Comparison of ENCODE assay signal across 17 cellular contexts in the genomic region with DNA sequence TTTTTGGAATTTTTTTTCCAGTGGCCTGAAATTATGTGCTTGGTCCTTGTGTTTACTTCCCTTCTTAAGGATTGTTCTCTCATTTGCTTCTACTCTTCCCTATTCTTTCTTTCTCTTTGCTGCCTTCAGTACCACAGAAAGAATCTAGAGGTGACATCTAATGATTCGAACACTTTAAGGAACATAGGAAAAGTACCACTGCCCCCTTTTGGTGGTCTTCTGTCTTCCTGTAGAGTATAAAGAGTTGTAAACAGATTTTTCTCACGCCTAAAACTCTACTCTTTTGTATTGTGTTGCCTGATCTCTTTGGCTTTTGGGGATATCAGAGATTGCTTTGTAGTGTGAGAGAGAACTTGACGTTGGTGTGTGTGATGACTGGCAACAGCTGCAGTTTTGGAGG. TPM values are rescaled to one million over a fixed set of nuclear protein-coding genes. Genes with fewer than 3 reads are reported as not detected.
DNase-seq lines count a peak whose midpoint lies in the region; ATAC-seq and TF ChIP-seq lines count a peak whose summit lies in the region.
"Had no signal": no experiment of that assay in that cellular context is flagged by ENCODE, and none has a peak within 500 bp of the region (broad histone marks: within the 10 kb centered on the region; RNA-seq: fewer than 3 reads in every experiment).

No MANE protein-coding gene starts in this region.

- no peaks in the 10 kb centered on the region for H3F3A ChIP-seq in GM23248 (ENCODE audit: insufficient read depth)

- in situ Hi-C loops in Panc1 (cut with HindIII; ENCODE audit: low pct_unique_long_range_greater_than_20kb, low sequenced_read_pairs) (no loop called here), GM23248 (cut with MboI) (no loop called here)

- H3K9me3 ChIP-seq in Panc1 (ENCODE audit: control insufficient read depth, insufficient read depth, low read depth, low read length) (peaks cover 4% of the 10 kb centered on the region; the same call in 1 of the 2 replicates), hepatocyte (ENCODE audit: low read depth) (peaks cover 11% of the 10 kb centered on the region), GM23248 (ENCODE audit: low read depth) (no peaks in the 10 kb centered on the region)

- H3K27ac ChIP-seq in Panc1 (ENCODE audit: low read length), result no peak overlapping the region
- no peak overlapping the region for H3K27ac ChIP-seq in hepatocyte
- no peak overlapping the region for H3K27ac ChIP-seq in GM23248
- H3K27ac ChIP-seq: BLaER1 treated with 17β-estradiol and CSF1 and Interleukin-3, amounts not matched to agents 10 nM and 100 nM had no signal

- peak; percentile 11 for DNase-seq in COR-L47 (lab: John Stamatoyannopoulos, UW)
- DNase-seq in HFF-Myc (ENCODE audit: extremely low read depth, low read depth), result no peak
- no peak for DNase-seq in Panc1 (ENCODE audit: low read depth, low spot score)
- no peak for DNase-seq in hepatocyte (ENCODE audit: low spot score)
- no peak for DNase-seq in GM23248
- DNase-seq in left ventricle myocardium superior, result no peak
- DNase-seq in stimulated activated CD4-positive, alpha-beta T cell treated with anti-CD3 and anti-CD28 coated beads, Interleukin-15, amount 100 ng/mL, for 24 hours, result no peak
- DNase-seq: activated CD4-positive, alpha-beta memory T cell treated with anti-CD3 and anti-CD28 coated beads, Interleukin-2, amount 10 ng/mL, durations not matched to agents 7 days and 5 days; islet precursor cell; NCI-H2081 treated with DMSO at 0.1 percent for 48 hours; small intestine; stimulated activated naive CD4-positive, alpha-beta T cell treated with Interleukin-2 at 50 U/mL for 16 hours had no signal

- H3K4me3 ChIP-seq in HFF-Myc (replicated peaks; ENCODE audit: low read depth, low read length) (no peak overlapping the region), Panc1 (ENCODE audit: low read depth in 2 of 2, low read length in 2 of 2) (no peak overlapping the region), hepatocyte (no peak overlapping the region), GM23248 (no peak overlapping the region)
- H3K4me3 ChIP-seq: BLaER1 treated with 17β-estradiol and CSF1 and Interleukin-3, amounts not matched to agents 10 nM and 100 nM had no signal

- H3K36me3 ChIP-seq in Panc1 (ENCODE audit: control insufficient read depth, insufficient read depth, low read length), result no peaks in the 10 kb centered on the region
- no peaks in the 10 kb centered on the region for H3K36me3 ChIP-seq in hepatocyte (replicated peaks; ENCODE audit: insufficient read depth, low read depth)
- no peaks in the 10 kb centered on the region for H3K36me3 ChIP-seq in GM23248 (ENCODE audit: low read depth)
- H3K36me3 ChIP-seq: BLaER1 treated with 17β-estradiol and CSF1 and Interleukin-3, amounts not matched to agents 10 nM and 100 nM had no signal

- WGBS in hepatocyte (ENCODE audit: low lambda C conversion rate, missing lambda C conversion rate), result 57% methylated on average over 3 of the region's 3 CpGs
- 18 to 24% methylated on average over 3 of the region's 3 CpGs for WGBS in GM23248 (ENCODE audit: low coverage in 1 of 2, low lambda C conversion rate in 2 of 2, missing lambda C conversion rate in 2 of 2), 2 experiments

- CTCF ChIA-PET in Panc1 (lab: Charles Lee), result no interaction called here

- no peak overlapping the region for H3K9ac ChIP-seq in GM23248
- H3K9ac ChIP-seq: BLaER1 treated with 17β-estradiol and CSF1 and Interleukin-3, amounts not matched to agents 10 nM and 100 nM had no signal

- H3K4me2 ChIP-seq in hepatocyte, result no peak overlapping the region
- no peak overlapping the region for H3K4me2 ChIP-seq in GM23248 (ENCODE audit: unreplicated experiment)
- H3K4me2 ChIP-seq: BLaER1 treated with 17β-estradiol and CSF1 and Interleukin-3, amounts not matched to agents 10 nM and 100 nM had no signal

- TF ChIP-seq CTCF in HFF-Myc (IDR thresholded peaks at IDR 0.05; ENCODE audit: low read depth, low read length, missing control alignments), result peak; percentile 9
- peak; percentile 14; the same call in 1 of the 2 replicates for TF ChIP-seq CTCF in Panc1 (IDR thresholded peaks at IDR 0.05)
- peak; percentile 2 for TF ChIP-seq CTCF in hepatocyte (IDR thresholded peaks at IDR 0.05; ENCODE audit: poor library complexity)

- POLR2A ChIA-PET in Panc1 (lab: Charles Lee), result no interaction called here

- H3K4me1 ChIP-seq in Panc1 (ENCODE audit: control insufficient read depth, insufficient read depth, low read length) (no peaks in the 10 kb centered on the region), hepatocyte (ENCODE audit: insufficient read depth) (no peaks in the 10 kb centered on the region), GM23248 (ENCODE audit: insufficient read depth) (no peaks in the 10 kb centered on the region)
- H3K4me1 ChIP-seq: BLaER1 treated with 17β-estradiol and CSF1 and Interleukin-3, amounts not matched to agents 10 nM and 100 nM had no signal

- ATAC-seq in Panc1 (no peak), left ventricle myocardium superior (no peak), GM21825 (IDR thresholded peaks at IDR 0.05; ENCODE audit: unreplicated experiment) (no peak)

- intact Hi-C loops in Panc1 (cut with micrococcal nuclease; ENCODE audit: unreplicated experiment) (no loop called here), left ventricle myocardium superior (cut with micrococcal nuclease) (no loop called here)

- no peaks in the 10 kb centered on the region for H3K9me2 ChIP-seq in hepatocyte (replicated peaks; ENCODE audit: insufficient read depth)
- H3K9me2 ChIP-seq in GM23248 (ENCODE audit: insufficient read depth), result no peaks in the 10 kb centered on the region

- H2AFZ ChIP-seq in hepatocyte (no peak overlapping the region), GM23248 (no peak overlapping the region)

- H3K27me3 ChIP-seq in Panc1 (ENCODE audit: control insufficient read depth, insufficient read depth, low read length) (peaks cover 6% of the 10 kb centered on the region), hepatocyte (no peaks in the 10 kb centered on the region), GM23248 (replicated peaks; ENCODE audit: insufficient read depth) (peaks cover 33% of the 10 kb centered on the region)
- H3K27me3 ChIP-seq: BLaER1 treated with 17β-estradiol and CSF1 and Interleukin-3, amounts not matched to agents 10 nM and 100 nM had no signal

- H4K20me1 ChIP-seq in hepatocyte (ENCODE audit: insufficient read depth, poor library complexity, severe bottlenecking), result no peaks in the 10 kb centered on the region
- H4K20me1 ChIP-seq in GM23248 (ENCODE audit: insufficient read depth), result no peaks in the 10 kb centered on the region
- H4K20me1 ChIP-seq: BLaER1 treated with 17β-estradiol and CSF1 and Interleukin-3, amounts not matched to agents 10 nM and 100 nM had no signal

- no TSS peak for BruUV-seq in Panc1 (replicated peaks; lab: Mats Ljungman, UMichigan)

- H3K79me2 ChIP-seq in hepatocyte (no peaks in the 10 kb centered on the region), GM23248 (ENCODE audit: insufficient read depth) (no peaks in the 10 kb centered on the region)

RNA-seq across cellular contexts. Expression of gene SCTR, which starts 7.0 kb away (rescaled TPM):
- total RNA-seq in Panc1 (2021; ENCODE audit: unreplicated experiment), result not detected
- not detected for polyA plus RNA-seq in Panc1 (2012; ENCODE audit: insufficient read length)
- total RNA-seq in hepatocyte, result 1.7 and 2.4 TPM in 2 replicates
- polyA plus RNA-seq in hepatocyte, result 4.3 and 4.9 TPM in 2 replicates
- not detected in 2 replicates for total RNA-seq in GM23248 (2014; rRNA removed; shearing (Covaris generic))
- polyA plus RNA-seq in GM23248 (2016; fragmentation: Nextera tagmentation; extraction: Ambion mirVana), result not detected in 2 replicates
- 1.0 TPM for total RNA-seq in left ventricle myocardium superior
- total RNA-seq: activated CD4-positive, alpha-beta memory T cell treated with anti-CD3 and anti-CD28 coated beads, Interleukin-2, amount 10 ng/mL, durations not matched to agents 7 days and 5 days; G401; omental fat pad; urinary bladder had no signal
- polyA plus RNA-seq: urinary bladder had no signal

RNA-seq across cellular contexts. Expression of gene CFAP221, which starts 13.0 kb away (rescaled TPM):
- total RNA-seq in Panc1 (2021; ENCODE audit: unreplicated experiment), result not detected
- polyA plus RNA-seq in Panc1 (2012; ENCODE audit: insufficient read length), result not detected
- total RNA-seq in hepatocyte, result 3.4 and 8.1 TPM in 2 replicates
- polyA plus RNA-seq in hepatocyte, result 3.3 and 3.5 TPM in 2 replicates
- total RNA-seq in GM23248 (2014; rRNA removed; shearing (Covaris generic)), result not detected in 2 replicates
- polyA plus RNA-seq in GM23248 (2016; fragmentation: Nextera tagmentation; extraction: Ambion mirVana), result 0.16 and 0.27 TPM in 2 replicates
- 0.79 TPM for total RNA-seq in left ventricle myocardium superior
- total RNA-seq: activated CD4-positive, alpha-beta memory T cell treated with anti-CD3 and anti-CD28 coated beads, Interleukin-2, amount 10 ng/mL, durations not matched to agents 7 days and 5 days had no signal
